In the genomic region with DNA sequence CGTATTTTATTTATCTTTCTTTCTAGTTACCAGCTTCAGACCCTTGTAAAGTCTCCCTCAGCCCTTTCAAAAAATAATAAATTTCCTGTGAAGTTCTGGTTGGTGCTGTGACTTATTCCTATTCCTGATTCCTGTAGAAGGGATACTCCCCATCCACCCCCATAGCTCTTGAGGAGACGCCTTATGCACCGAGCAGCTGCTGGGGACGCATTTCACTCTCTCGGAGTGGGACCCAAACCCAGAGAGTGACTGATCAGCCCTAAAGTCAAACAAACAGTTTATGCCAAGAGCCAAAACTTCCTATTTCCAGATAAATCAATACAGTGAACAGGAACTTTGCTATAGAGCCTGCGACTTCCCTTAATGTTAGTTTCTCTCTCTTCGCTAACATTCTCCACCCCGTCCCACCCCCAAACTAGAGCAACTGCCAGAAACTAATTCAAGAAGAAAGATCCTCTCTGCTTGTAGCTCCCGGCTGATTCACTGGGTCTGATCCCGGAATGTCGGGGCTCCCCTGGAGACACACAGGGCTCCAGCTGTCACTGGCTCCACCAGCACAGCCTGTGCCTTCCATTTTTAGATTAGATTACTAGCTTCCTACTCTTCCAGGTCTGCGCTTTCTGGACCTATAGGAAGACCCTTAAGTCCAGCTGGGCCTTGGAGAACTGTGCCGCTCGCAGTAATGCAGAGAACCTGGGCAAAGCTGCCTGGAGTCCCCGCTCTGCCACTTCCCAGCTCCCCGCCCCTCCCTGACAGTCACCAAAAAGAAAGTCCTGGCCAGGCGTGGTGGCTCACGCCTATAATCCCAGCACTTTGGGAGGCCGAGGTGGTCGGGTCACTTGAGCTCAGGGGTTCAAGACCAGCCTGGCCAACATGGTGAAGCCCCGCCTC, we compare ENCODE assay signal across 1 cellular context.
TF ChIP-seq lines count a peak whose summit lies in the region.

No MANE protein-coding gene starts in this region.

TF ChIP-seq in GM23338, 12 proteins besides CTCF, POLR2A, EP300 and RAD21 (continued from another document):
- TF ChIP-seq ZNF331 (CRISPR knock-in tag; IDR thresholded peaks at IDR 0.05; ENCODE audit: low read depth) (no peak), EZH2phosphoT487 (IDR thresholded peaks at IDR 0.05; ENCODE audit: unreplicated experiment) (no peak)
- TF ChIP-seq, protein P1, sequence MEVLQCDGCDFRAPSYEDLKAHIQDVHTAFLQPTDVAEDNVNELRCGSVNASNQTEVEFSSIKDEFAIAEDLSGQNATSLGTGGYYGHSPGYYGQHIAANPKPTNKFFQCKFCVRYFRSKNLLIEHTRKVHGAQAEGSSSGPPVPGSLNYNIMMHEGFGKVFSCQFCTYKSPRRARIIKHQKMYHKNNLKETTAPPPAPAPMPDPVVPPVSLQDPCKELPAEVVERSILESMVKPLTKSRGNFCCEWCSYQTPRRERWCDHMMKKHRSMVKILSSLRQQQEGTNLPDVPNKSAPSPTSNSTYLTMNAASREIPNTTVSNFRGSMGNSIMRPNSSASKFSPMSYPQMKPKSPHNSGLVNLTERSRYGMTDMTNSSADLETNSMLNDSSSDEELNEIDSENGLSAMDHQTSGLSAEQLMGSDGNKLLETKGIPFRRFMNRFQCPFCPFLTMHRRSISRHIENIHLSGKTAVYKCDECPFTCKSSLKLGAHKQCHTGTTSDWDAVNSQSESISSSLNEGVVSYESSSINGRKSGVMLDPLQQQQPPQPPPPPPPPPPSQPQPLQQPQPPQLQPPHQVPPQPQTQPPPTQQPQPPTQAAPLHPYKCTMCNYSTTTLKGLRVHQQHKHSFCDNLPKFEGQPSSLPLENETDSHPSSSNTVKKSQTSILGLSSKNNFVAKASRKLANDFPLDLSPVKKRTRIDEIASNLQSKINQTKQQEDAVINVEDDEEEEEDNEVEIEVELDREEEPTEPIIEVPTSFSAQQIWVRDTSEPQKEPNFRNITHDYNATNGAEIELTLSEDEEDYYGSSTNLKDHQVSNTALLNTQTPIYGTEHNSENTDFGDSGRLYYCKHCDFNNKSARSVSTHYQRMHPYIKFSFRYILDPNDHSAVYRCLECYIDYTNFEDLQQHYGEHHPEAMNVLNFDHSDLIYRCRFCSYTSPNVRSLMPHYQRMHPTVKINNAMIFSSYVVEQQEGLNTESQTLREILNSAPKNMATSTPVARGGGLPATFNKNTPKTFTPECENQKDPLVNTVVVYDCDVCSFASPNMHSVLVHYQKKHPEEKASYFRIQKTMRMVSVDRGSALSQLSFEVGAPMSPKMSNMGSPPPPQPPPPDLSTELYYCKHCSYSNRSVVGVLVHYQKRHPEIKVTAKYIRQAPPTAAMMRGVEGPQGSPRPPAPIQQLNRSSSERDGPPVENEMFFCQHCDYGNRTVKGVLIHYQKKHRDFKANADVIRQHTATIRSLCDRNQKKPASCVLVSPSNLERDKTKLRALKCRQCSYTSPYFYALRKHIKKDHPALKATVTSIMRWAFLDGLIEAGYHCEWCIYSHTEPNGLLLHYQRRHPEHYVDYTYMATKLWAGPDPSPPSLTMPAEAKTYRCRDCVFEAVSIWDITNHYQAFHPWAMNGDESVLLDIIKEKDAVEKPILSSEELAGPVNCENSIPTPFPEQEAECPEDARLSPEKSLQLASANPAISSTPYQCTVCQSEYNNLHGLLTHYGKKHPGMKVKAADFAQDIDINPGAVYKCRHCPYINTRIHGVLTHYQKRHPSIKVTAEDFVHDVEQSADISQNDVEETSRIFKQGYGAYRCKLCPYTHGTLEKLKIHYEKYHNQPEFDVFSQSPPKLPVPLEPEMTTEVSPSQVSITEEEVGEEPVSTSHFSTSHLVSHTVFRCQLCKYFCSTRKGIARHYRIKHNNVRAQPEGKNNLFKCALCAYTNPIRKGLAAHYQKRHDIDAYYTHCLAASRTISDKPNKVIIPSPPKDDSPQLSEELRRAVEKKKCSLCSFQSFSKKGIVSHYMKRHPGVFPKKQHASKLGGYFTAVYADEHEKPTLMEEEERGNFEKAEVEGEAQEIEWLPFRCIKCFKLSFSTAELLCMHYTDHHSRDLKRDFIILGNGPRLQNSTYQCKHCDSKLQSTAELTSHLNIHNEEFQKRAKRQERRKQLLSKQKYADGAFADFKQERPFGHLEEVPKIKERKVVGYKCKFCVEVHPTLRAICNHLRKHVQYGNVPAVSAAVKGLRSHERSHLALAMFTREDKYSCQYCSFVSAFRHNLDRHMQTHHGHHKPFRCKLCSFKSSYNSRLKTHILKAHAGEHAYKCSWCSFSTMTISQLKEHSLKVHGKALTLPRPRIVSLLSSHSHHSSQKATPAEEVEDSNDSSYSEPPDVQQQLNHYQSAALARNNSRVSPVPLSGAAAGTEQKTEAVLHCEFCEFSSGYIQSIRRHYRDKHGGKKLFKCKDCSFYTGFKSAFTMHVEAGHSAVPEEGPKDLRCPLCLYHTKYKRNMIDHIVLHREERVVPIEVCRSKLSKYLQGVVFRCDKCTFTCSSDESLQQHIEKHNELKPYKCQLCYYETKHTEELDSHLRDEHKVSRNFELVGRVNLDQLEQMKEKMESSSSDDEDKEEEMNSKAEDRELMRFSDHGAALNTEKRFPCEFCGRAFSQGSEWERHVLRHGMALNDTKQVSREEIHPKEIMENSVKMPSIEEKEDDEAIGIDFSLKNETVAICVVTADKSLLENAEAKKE (CRISPR knock-in tag; IDR thresholded peaks at IDR 0.05) = no peak
TF ChIP-seq in GM23338: peak in this region for 0.
